In genomic region chr17:44898768-44899073, GRCh38 we compare ENCODE assay signal across 8 cellular contexts. TPM values are rescaled to one million over a fixed set of nuclear protein-coding genes. Genes with fewer than 3 reads are reported as not detected.
DNase-seq lines count a peak whose midpoint lies in the region; ATAC-seq, FAIRE-seq and TF ChIP-seq lines count a peak whose summit lies in the region.

No MANE protein-coding gene starts in this region.

- FAIRE-seq in astrocyte (lab: Jason Lieb, UNC) = no peak

- peak overlapping the region; percentile 100 for H3K27ac Mint-ChIP-seq in astrocyte (ENCODE audit: unreplicated experiment)
- H3K27ac Mint-ChIP-seq in type B pancreatic cell = peak overlapping the region; percentile 100

- ATAC-seq in right lobe of liver (peak in 1 of 4 donors; percentile 62), GM19463 (IDR thresholded peaks at IDR 0.05; ENCODE audit: unreplicated experiment) (no peak)

- peaks cover 25% of the 10 kb centered on the region for H3K4me1 Mint-ChIP-seq in astrocyte (ENCODE audit: low read depth, unreplicated experiment)
- H3K4me1 Mint-ChIP-seq in type B pancreatic cell (ENCODE audit: unreplicated experiment) = peaks cover 9% of the 10 kb centered on the region

- H3K4me1 ChIP-seq in astrocyte (ENCODE audit: insufficient read depth, low read length) (peaks cover 32% of the 10 kb centered on the region), right lobe of liver (peaks cover 0 to 14% (median 6%) of the 10 kb centered on the region in 4 donors)

- H3K9me3 ChIP-seq in KOPT-K1 (ENCODE audit: insufficient read depth, low read length, poor library complexity, severe bottlenecking) (no peaks in the 10 kb centered on the region), astrocyte (ENCODE audit: insufficient read depth, low read depth, low read length) (no peaks in the 10 kb centered on the region), right lobe of liver (no peaks in the 10 kb centered on the region)

- intact Hi-C loops in right lobe of liver (cut with DNase I) = no loop called here

- peaks cover 52% of the 10 kb centered on the region for H3K79me2 ChIP-seq in astrocyte (ENCODE audit: insufficient read depth, low read length)

- H3K36me3 ChIP-seq in KOPT-K1 (ENCODE audit: insufficient read depth, low read length) = peaks cover 31% of the 10 kb centered on the region
- peaks cover 8% of the 10 kb centered on the region for H3K36me3 ChIP-seq in astrocyte (ENCODE audit: insufficient read depth, low read length)
- H3K36me3 ChIP-seq in right lobe of liver = peaks cover 0 to 6% (median under 1%) of the 10 kb centered on the region in 4 donors

- H3K4me2 ChIP-seq in astrocyte (ENCODE audit: low read length) = peak overlapping the region; percentile 87

- H3K27me3 Mint-ChIP-seq in astrocyte (ENCODE audit: low read depth, unreplicated experiment) (no peaks in the 10 kb centered on the region), type B pancreatic cell (no peaks in the 10 kb centered on the region)

- WGBS in right lobe of liver (ENCODE audit: insufficient coverage, low coverage, low lambda C conversion rate, missing lambda C conversion rate) = 0% methylated on average over 7 of the region's 7 CpGs

- peak overlapping the region; percentile 95 for H3K9ac ChIP-seq in astrocyte (ENCODE audit: low read length)

- DNase-seq in DMS 273 (lab: John Stamatoyannopoulos, UW; ENCODE audit: unreplicated experiment) = peak; percentile 80
- DNase-seq in astrocyte (ENCODE audit: low read depth) = peak; percentile 39
- no peak for DNase-seq in right lobe of liver
- DNase-seq in type B pancreatic cell (ENCODE audit: extremely low spot score, unreplicated experiment) = no peak
- no peak for DNase-seq in NCI-H1694 treated with DMSO at 0.1 percent for 48 hours (lab: John Stamatoyannopoulos, UW)
- no peak for DNase-seq in SW480 (ENCODE audit: low spot score)

- no peaks in the 10 kb centered on the region for H3K9me3 Mint-ChIP-seq in astrocyte (ENCODE audit: unreplicated experiment)
- no peaks in the 10 kb centered on the region for H3K9me3 Mint-ChIP-seq in type B pancreatic cell

- peaks cover 16% of the 10 kb centered on the region for H4K20me1 ChIP-seq in astrocyte (ENCODE audit: insufficient read depth, low read length)

- H3K36me3 Mint-ChIP-seq in astrocyte (ENCODE audit: low read depth, unreplicated experiment) (peaks cover 9% of the 10 kb centered on the region), type B pancreatic cell (peaks cover 10% of the 10 kb centered on the region)

- H3K27ac ChIP-seq in KOPT-K1 (ENCODE audit: low read depth, low read length, poor library complexity, severe bottlenecking) = peak overlapping the region; percentile 96
- peak overlapping the region; percentile 100 for H3K27ac ChIP-seq in astrocyte (ENCODE audit: low read depth, low read length)
- H3K27ac ChIP-seq in right lobe of liver = peak overlapping the region; percentile 94 to 98 (median 95)

- TF ChIP-seq CTCF in astrocyte (IDR thresholded peaks at IDR 0.05; ENCODE audit: insufficient read depth, low read depth, low read length) = no peak
- no peak for TF ChIP-seq CTCF in right lobe of liver (IDR thresholded peaks at IDR 0.05)
- no peak for TF ChIP-seq CTCF in type B pancreatic cell (conservative IDR thresholded peaks at IDR 0.05)

- TF ChIP-seq POLR2A in right lobe of liver (IDR thresholded peaks at IDR 0.05) = no peak

- H2AFZ ChIP-seq in astrocyte (ENCODE audit: low read depth, low read length) = peak overlapping the region; percentile 95

- H3K27me3 ChIP-seq in astrocyte (ENCODE audit: insufficient read depth, low read length) (no peaks in the 10 kb centered on the region), right lobe of liver (no peaks in the 10 kb centered on the region)

- H3K4me3 ChIP-seq in astrocyte (ENCODE audit: insufficient read depth, low read depth, low read length) = peak overlapping the region; percentile 85
- peak overlapping the region; percentile 61 to 93 (median 86) for H3K4me3 ChIP-seq in right lobe of liver

- H3K4me3 Mint-ChIP-seq in astrocyte (ENCODE audit: unreplicated experiment) (peak overlapping the region; percentile 91), type B pancreatic cell (peak overlapping the region; percentile 95)

RNA-seq across cellular contexts. Expression of gene EFTUD2, which starts 0.5 kb away (rescaled TPM):
- total RNA-seq in astrocyte (129 and 133 TPM in 2 replicates), right lobe of liver (10 to 100 TPM; 29.9 to 42.4 (median 35.1) TPM), type B pancreatic cell (ENCODE audit: low replicate concordance) (111 and 122 TPM in 2 replicates)

RNA-seq across cellular contexts. Expression of gene GFAP, which starts 16.6 kb away (rescaled TPM):
- total RNA-seq in astrocyte = 0.22 TPM in 1 of 2 replicates, not detected in the other
- under 1 TPM; 0.18 to 0.50 (median 0.27) TPM for total RNA-seq in right lobe of liver
- 0.10 and 0.26 TPM in 2 replicates for total RNA-seq in type B pancreatic cell (ENCODE audit: low replicate concordance)

RNA-seq across cellular contexts. Expression of gene KIF18B, which starts 48.9 kb away (rescaled TPM):
- total RNA-seq in astrocyte (0.82 and 1.8 TPM in 2 replicates), right lobe of liver (under 1 TPM; 0.20 to 0.99 (median 0.35) TPM), type B pancreatic cell (ENCODE audit: low replicate concordance) (14.8 and 49.3 TPM in 2 replicates)

RNA-seq across cellular contexts. Expression of gene HIGD1B, which starts 51.0 kb away (rescaled TPM):
- not detected in 2 replicates for total RNA-seq in astrocyte
- not detected for total RNA-seq in right lobe of liver
- total RNA-seq in type B pancreatic cell (ENCODE audit: low replicate concordance) = not detected in 2 replicates

Comparison
In these comparisons a context has a peak if more than half of its experiments do, and no peak if none do; other contexts are left out.
1. DNase-seq: peak in DMS 273 (single experiment) and astrocyte (single experiment); none in right lobe of liver (0 of 3), type B pancreatic cell (single experiment), NCI-H1694 treated with DMSO at 0.1 percent for 48 hours (single experiment) and SW480 (single experiment).
2. Peak in every context shown above with its lines, with median percentiles within 50 percentile points of each other: H3K27ac ChIP-seq.